In genomic region chr14:50242566-50243288, GRCh38 we compare ENCODE assay signal across 23 cellular contexts. TPM values are rescaled to one million over a fixed set of nuclear protein-coding genes. Genes with fewer than 3 reads are reported as not detected.
A peak's percentile ranks its signal among the peaks of the same experiment; 100 is the strongest.
DNase-seq lines count a peak whose midpoint lies in the region; ATAC-seq and TF ChIP-seq lines count a peak whose summit lies in the region.
"Had no signal": no experiment of that assay in that cellular context is flagged by ENCODE, and none has a peak within 500 bp of the region (broad histone marks: within the 10 kb centered on the region; RNA-seq: fewer than 3 reads in every experiment).

No MANE protein-coding gene starts in this region.

- H3K27ac ChIP-seq in CD8-positive, alpha-beta T cell (ENCODE audit: low read depth, low read length), result no peak overlapping the region
- H3K27ac ChIP-seq in SK-N-MC, result peak overlapping the region; percentile 61
- H3K27ac ChIP-seq: A549, Peyer's patch had no signal

- POLR2A ChIA-PET in CD8-positive, alpha-beta T cell (lab: Charles Lee), result interaction anchor here (1.5 kb wide), 1 partner anchor 16 kb away, joined by 3 read pairs; no protein-coding TSS in a partner anchor

- peak overlapping the region; percentile 22 for H3K27ac Mint-ChIP-seq in CD8-positive, alpha-beta T cell
- H3K27ac Mint-ChIP-seq in activated T-helper 2 cell treated with anti-CD3 and anti-CD28 coated beads, Interferon-gamma antibody, Interleukin-2, Interleukin-4, amounts not matched to agents 10 μg/mL and 5 μg/mL and 100 μg/mL, durations not matched to agents 14 hours and 24 hours and 36 hours, result no peak overlapping the region
- H3K27ac Mint-ChIP-seq: GM23338, IgD-negative memory B cell had no signal

- H3K27me3 ChIP-seq in CD8-positive, alpha-beta T cell (ENCODE audit: insufficient read depth, low read length), result no peaks in the 10 kb centered on the region
- H3K27me3 ChIP-seq: BE2C, Peyer's patch had no signal

- H3K9me3 Mint-ChIP-seq in CD8-positive, alpha-beta T cell, result no peaks in the 10 kb centered on the region
- H3K9me3 Mint-ChIP-seq in activated T-helper 2 cell treated with anti-CD3 and anti-CD28 coated beads, Interferon-gamma antibody, Interleukin-2, Interleukin-4, amounts not matched to agents 10 μg/mL and 5 μg/mL and 100 μg/mL, durations not matched to agents 14 hours and 24 hours and 36 hours, result no peaks in the 10 kb centered on the region
- H3K9me3 Mint-ChIP-seq: GM23338, IgD-negative memory B cell had no signal

- H3K36me3 ChIP-seq in CD8-positive, alpha-beta T cell (ENCODE audit: insufficient read depth, low read length), result no peaks in the 10 kb centered on the region
- peaks cover 6% of the 10 kb centered on the region for H3K36me3 ChIP-seq in SK-N-MC (ENCODE audit: insufficient read depth, low read length)
- H3K36me3 ChIP-seq: BE2C, Peyer's patch had no signal

- CTCF ChIA-PET in CD8-positive, alpha-beta T cell (lab: Charles Lee), result no interaction called here

- intact Hi-C loops in CD8-positive, alpha-beta T cell (cut with DNase I, micrococcal nuclease), result no loop called here
- intact Hi-C loops in activated T-helper 2 cell treated with anti-CD3 and anti-CD28 coated beads, Interferon-gamma antibody, Interleukin-2, Interleukin-4, amounts not matched to agents 10 μg/mL and 5 μg/mL and 100 μg/mL, durations not matched to agents 14 hours and 24 hours and 36 hours (cut with micrococcal nuclease), result no loop called here

- H3K4me3 ChIP-seq in CD8-positive, alpha-beta T cell (ENCODE audit: low read depth, low read length), result no peak overlapping the region
- no peak overlapping the region for H3K4me3 ChIP-seq in SK-N-MC
- H3K4me3 ChIP-seq: A549, GM23338, Peyer's patch had no signal

- TF ChIP-seq CTCF in CD8-positive, alpha-beta T cell (IDR thresholded peaks at IDR 0.05), result no peak

- H3K4me1 Mint-ChIP-seq in CD8-positive, alpha-beta T cell (ENCODE audit: low read depth), result no peaks in the 10 kb centered on the region
- H3K4me1 Mint-ChIP-seq in activated T-helper 2 cell treated with anti-CD3 and anti-CD28 coated beads, Interferon-gamma antibody, Interleukin-2, Interleukin-4, amounts not matched to agents 10 μg/mL and 5 μg/mL and 100 μg/mL, durations not matched to agents 14 hours and 24 hours and 36 hours (ENCODE audit: low read depth), result no peaks in the 10 kb centered on the region
- H3K4me1 Mint-ChIP-seq: GM23338 had no signal

- H3K9ac ChIP-seq in SK-N-MC (ENCODE audit: insufficient read length), result no peak overlapping the region

- no peaks in the 10 kb centered on the region for H3K9me3 ChIP-seq in CD8-positive, alpha-beta T cell (ENCODE audit: low read length)
- H3K9me3 ChIP-seq in SK-N-MC (ENCODE audit: low read depth, low read length), result no peaks in the 10 kb centered on the region
- H3K9me3 ChIP-seq: A549, BE2C, Peyer's patch had no signal

- H3K4me3 Mint-ChIP-seq in CD8-positive, alpha-beta T cell, result no peak overlapping the region
- no peak overlapping the region for H3K4me3 Mint-ChIP-seq in activated T-helper 2 cell treated with anti-CD3 and anti-CD28 coated beads, Interferon-gamma antibody, Interleukin-2, Interleukin-4, amounts not matched to agents 10 μg/mL and 5 μg/mL and 100 μg/mL, durations not matched to agents 14 hours and 24 hours and 36 hours (ENCODE audit: low read depth)
- H3K4me3 Mint-ChIP-seq: GM23338, IgD-negative memory B cell had no signal

- no peaks in the 10 kb centered on the region for H3K4me1 ChIP-seq in CD8-positive, alpha-beta T cell (ENCODE audit: insufficient read depth, low read length)
- H3K4me1 ChIP-seq: A549, BE2C, Peyer's patch had no signal

- no peak for ATAC-seq in CD8-positive, alpha-beta T cell
- ATAC-seq in HG03025 (IDR thresholded peaks at IDR 0.05; ENCODE audit: low FRiP score, unreplicated experiment), result no peak
- no peak for ATAC-seq in activated CD4-positive, CD25-positive, alpha-beta regulatory T cell treated with anti-CD3 and anti-CD28 coated beads, Interleukin-2, amount 50 U/mL, for 24 hours
- ATAC-seq: A549, GM23338 had no signal

- DNase-seq in CD8-positive, alpha-beta T cell, result no peak
- peak; percentile 45 for DNase-seq in LoVo (ENCODE audit: low spot score)
- no peak for DNase-seq in SK-N-MC (ENCODE audit: low read depth, low spot score)
- DNase-seq in iris pigment epithelial cell (ENCODE audit: low read depth), result peak; percentile 28
- no peak for DNase-seq in NCI-H2227 treated with DMSO at 0.1 percent for 48 hours (lab: John Stamatoyannopoulos, UW)
- no peak for DNase-seq in activated T-helper 2 cell treated with anti-CD3 and anti-CD28 coated beads, Interferon-gamma antibody, Interleukin-2, Interleukin-4, amounts not matched to agents 10 μg/mL and 5 μg/mL and 100 μg/mL, durations not matched to agents 14 hours and 24 hours and 36 hours (ENCODE audit: low spot score)
- DNase-seq: BE2C, DMS79 treated with DMSO at 0.1 percent for 48 hours, HCEC 1CT, Karpas-422, MM.1S, NCI-H1092, NCI-H1436 treated with DMSO at 0.1 percent for 48 hours, NCI-H2029, NCI-H345, NCI-H524, NCI-H82, Peyer's patch had no signal

- H3K27me3 Mint-ChIP-seq in CD8-positive, alpha-beta T cell (ENCODE audit: low read depth), result no peaks in the 10 kb centered on the region
- H3K27me3 Mint-ChIP-seq in activated T-helper 2 cell treated with anti-CD3 and anti-CD28 coated beads, Interferon-gamma antibody, Interleukin-2, Interleukin-4, amounts not matched to agents 10 μg/mL and 5 μg/mL and 100 μg/mL, durations not matched to agents 14 hours and 24 hours and 36 hours (ENCODE audit: low read depth), result no peaks in the 10 kb centered on the region
- H3K27me3 Mint-ChIP-seq: IgD-negative memory B cell had no signal

- H3K36me3 Mint-ChIP-seq in CD8-positive, alpha-beta T cell, result peaks cover 3% of the 10 kb centered on the region
- H3K36me3 Mint-ChIP-seq in activated T-helper 2 cell treated with anti-CD3 and anti-CD28 coated beads, Interferon-gamma antibody, Interleukin-2, Interleukin-4, amounts not matched to agents 10 μg/mL and 5 μg/mL and 100 μg/mL, durations not matched to agents 14 hours and 24 hours and 36 hours (ENCODE audit: low read depth), result peaks cover 8% of the 10 kb centered on the region
- H3K36me3 Mint-ChIP-seq: IgD-negative memory B cell had no signal

RNA-seq across cellular contexts. Expression of gene SOS2, which starts 11.3 kb away (rescaled TPM):
- 10 to 100 TPM; 46.8 to 50.2 TPM for total RNA-seq in CD8-positive, alpha-beta T cell
- 17.0 and 20.7 TPM in 2 replicates for total RNA-seq in activated T-helper 2 cell treated with anti-CD3 and anti-CD28 coated beads, Interferon-gamma antibody, Interleukin-2, Interleukin-4, amounts not matched to agents 10 μg/mL and 5 μg/mL and 100 μg/mL, durations not matched to agents 14 hours and 24 hours and 36 hours

Comparison
In these comparisons a context has a peak if more than half of its experiments do, and no peak if none do; other contexts are left out.
1. DNase-seq: peak in LoVo (single experiment) and iris pigment epithelial cell (single experiment); none in CD8-positive, alpha-beta T cell (0 of 7), SK-N-MC (single experiment), NCI-H2227 treated with DMSO at 0.1 percent for 48 hours (single experiment) and activated T-helper 2 cell treated with anti-CD3 and anti-CD28 coated beads, Interferon-gamma antibody, Interleukin-2, Interleukin-4, amounts not matched to agents 10 μg/mL and 5 μg/mL and 100 μg/mL, durations not matched to agents 14 hours and 24 hours and 36 hours (single experiment).